Comparison of ENCODE assay signal across 7 cellular contexts in the genomic region with DNA sequence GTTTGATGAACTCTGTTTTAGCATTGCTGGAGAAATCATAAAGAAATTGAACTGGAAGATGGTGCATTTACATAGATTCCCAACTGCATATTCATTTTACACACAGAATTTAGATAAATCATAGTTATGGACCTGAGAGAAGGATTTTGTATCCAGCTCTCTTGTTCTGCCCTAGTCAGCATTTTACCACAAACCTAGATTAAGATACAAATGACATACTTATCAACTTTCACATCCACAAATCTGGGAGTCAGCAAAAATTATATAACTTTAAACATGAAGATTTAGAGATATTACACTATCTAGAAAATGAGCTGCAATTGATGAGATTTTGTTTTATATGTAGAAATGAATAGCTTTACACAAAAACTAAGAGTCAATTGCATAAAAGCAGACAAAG.
"Had no signal": no experiment of that assay in that cellular context is flagged by ENCODE, and none has a peak within 500 bp of the region (broad histone marks: within the 10 kb centered on the region; RNA-seq: fewer than 3 reads in every experiment).

No MANE protein-coding gene starts in this region.

- H3K4me2 ChIP-seq: GM23338 had no signal

- H3K27ac ChIP-seq: HL-60 had no signal

- ATAC-seq: GM23338, HCT116 had no signal

- H2AFZ ChIP-seq: GM23338 had no signal

- H3K36me3 ChIP-seq: HAP-1 had no signal

- H3K9me3 ChIP-seq: HAP-1 had no signal

- H3K4me3 ChIP-seq: GM23338, HAP-1 had no signal

- DNase-seq: H7, HFFc6, KG1 had no signal
